ENCODE assay signal across 12 cellular contexts in genomic region chr13:66138172-66138811, GRCh38.
DNase-seq lines count a peak whose midpoint lies in the region; ATAC-seq, FAIRE-seq and TF ChIP-seq lines count a peak whose summit lies in the region.
"Had no signal": no experiment of that assay in that cellular context is flagged by ENCODE, and none has a peak within 500 bp of the region (broad histone marks: within the 10 kb centered on the region; RNA-seq: fewer than 3 reads in every experiment).

No MANE protein-coding gene starts in this region.

- no peaks in the 10 kb centered on the region for H3K79me2 ChIP-seq in mesendoderm (ENCODE audit: control insufficient read depth, insufficient read depth, low read length)

- no peak overlapping the region for H4K5ac ChIP-seq in mesendoderm (ENCODE audit: low read length)

- no peak overlapping the region for H2BK5ac ChIP-seq in mesendoderm (ENCODE audit: low read length)

- no peak for TF ChIP-seq POLR2A in heart left ventricle (IDR thresholded peaks at IDR 0.05)

- no peak overlapping the region for H3K4ac ChIP-seq in mesendoderm (ENCODE audit: low read depth, low read length)

- intact Hi-C loops in heart left ventricle (cut with DNase I) = no loop called here

- H3K18ac ChIP-seq in mesendoderm (ENCODE audit: low read length) = no peak overlapping the region

- peaks cover 0 to 6% (median 0%) of the 10 kb centered on the region in 12 donors for H3K9me3 ChIP-seq in heart left ventricle
- H3K9me3 ChIP-seq: gastrocnemius medialis had no signal

- ATAC-seq in GM18907 (IDR thresholded peaks at IDR 0.05; ENCODE audit: unreplicated experiment) = peak; percentile 96
- peak; percentile 92 for ATAC-seq in GM21619 (IDR thresholded peaks at IDR 0.05; ENCODE audit: unreplicated experiment)
- ATAC-seq in HG03280 (IDR thresholded peaks at IDR 0.05; ENCODE audit: unreplicated experiment) = peak; percentile 89
- ATAC-seq in central memory CD8-positive, alpha-beta T cell (replicated peaks; ENCODE audit: extremely low read depth, poor library complexity, severe bottlenecking) = peak; percentile 28
- no peak for ATAC-seq in heart left ventricle
- ATAC-seq: gastrocnemius medialis, Panc1 had no signal

- no peaks in the 10 kb centered on the region for H3K36me3 ChIP-seq in heart left ventricle
- H3K36me3 ChIP-seq in mesendoderm (ENCODE audit: control insufficient read depth, insufficient read depth, low read length) = no peaks in the 10 kb centered on the region
- H3K36me3 ChIP-seq: gastrocnemius medialis had no signal

- no peak overlapping the region for H3K23ac ChIP-seq in mesendoderm (ENCODE audit: low read length)

- no peak for TF ChIP-seq CTCF in chondrocyte (IDR thresholded peaks at IDR 0.05)
- TF ChIP-seq CTCF in heart left ventricle (IDR thresholded peaks at IDR 0.05) = no peak

- DNase-seq in central memory CD8-positive, alpha-beta T cell (ENCODE audit: low spot score in 2 of 2) = no peak
- DNase-seq in chondrocyte (ENCODE audit: low spot score) (no peak), urothelium cell line (ENCODE audit: low spot score) (no peak), heart left ventricle (no peak), mesendoderm (no peak)
- DNase-seq: gastrocnemius medialis had no signal

- no peak overlapping the region for H2AK5ac ChIP-seq in mesendoderm (ENCODE audit: low read length)

- no peaks in the 10 kb centered on the region for H3K27me3 ChIP-seq in heart left ventricle
- H3K27me3 ChIP-seq in mesendoderm (ENCODE audit: insufficient read depth, low read length, poor library complexity) = no peaks in the 10 kb centered on the region
- H3K27me3 ChIP-seq: gastrocnemius medialis had no signal

- H2BK120ac ChIP-seq in mesendoderm (ENCODE audit: low read depth, low read length) = no peak overlapping the region

- no peak overlapping the region for H3K4me2 ChIP-seq in mesendoderm (ENCODE audit: low read length)

- 73 to 81% (median 77%) methylated on average over 5 of the region's 5 CpGs for WGBS in heart left ventricle, 4 donors
- WGBS in mesendoderm (ENCODE audit: extremely low coverage, insufficient coverage, low lambda C conversion rate) = no CpG with 5 or more reads among the region's 5 CpGs

- no peaks in the 10 kb centered on the region for H3K27me3 Mint-ChIP-seq in central memory CD8-positive, alpha-beta T cell
- H3K27me3 Mint-ChIP-seq in chondrocyte (ENCODE audit: low read depth) = no peaks in the 10 kb centered on the region
- H3K27me3 Mint-ChIP-seq: stimulated activated naive CD8-positive, alpha-beta T cell treated with anti-CD3 and anti-CD28 coated beads, Interleukin-15, Interleukin-2, amounts not matched to agents 100 ng/mL and 50 ng/mL, for 24 hours had no signal

- no peak overlapping the region for H2BK15ac ChIP-seq in mesendoderm (replicated peaks; ENCODE audit: low read depth)

- no peak overlapping the region for H3K56ac ChIP-seq in mesendoderm (ENCODE audit: low read length)

- no peaks in the 10 kb centered on the region for H3K79me1 ChIP-seq in mesendoderm (ENCODE audit: low read length)

- no peak overlapping the region for H3K4me3 Mint-ChIP-seq in central memory CD8-positive, alpha-beta T cell
- no peak overlapping the region for H3K4me3 Mint-ChIP-seq in chondrocyte (ENCODE audit: unreplicated experiment)
- H3K4me3 Mint-ChIP-seq: mesothelial cell of epicardium; stimulated activated naive CD8-positive, alpha-beta T cell treated with anti-CD3 and anti-CD28 coated beads, Interleukin-15, Interleukin-2, amounts not matched to agents 100 ng/mL and 50 ng/mL, for 24 hours had no signal

- H3K27ac Mint-ChIP-seq in central memory CD8-positive, alpha-beta T cell (ENCODE audit: low read depth) = no peak overlapping the region
- no peak overlapping the region for H3K27ac Mint-ChIP-seq in chondrocyte (ENCODE audit: unreplicated experiment)
- H3K27ac Mint-ChIP-seq: mesothelial cell of epicardium; stimulated activated naive CD8-positive, alpha-beta T cell treated with anti-CD3 and anti-CD28 coated beads, Interleukin-15, Interleukin-2, amounts not matched to agents 100 ng/mL and 50 ng/mL, for 24 hours had no signal

- H3K27ac ChIP-seq in heart left ventricle (no peak overlapping the region), mesendoderm (ENCODE audit: low read depth, low read length) (no peak overlapping the region)
- H3K27ac ChIP-seq: gastrocnemius medialis had no signal

- H3K4me1 ChIP-seq in heart left ventricle (no peaks in the 10 kb centered on the region), mesendoderm (ENCODE audit: control insufficient read depth, low read depth, low read length) (no peaks in the 10 kb centered on the region)
- H3K4me1 ChIP-seq: gastrocnemius medialis had no signal

- no peak overlapping the region for H4K8ac ChIP-seq in mesendoderm (ENCODE audit: low read depth, low read length)

- H3K4me1 Mint-ChIP-seq in central memory CD8-positive, alpha-beta T cell = no peaks in the 10 kb centered on the region
- no peaks in the 10 kb centered on the region for H3K4me1 Mint-ChIP-seq in chondrocyte (ENCODE audit: low read depth)

- H3K9ac ChIP-seq in mesendoderm (ENCODE audit: low read length) = no peak overlapping the region

- H3K9me3 Mint-ChIP-seq in central memory CD8-positive, alpha-beta T cell = peaks cover 34% of the 10 kb centered on the region
- H3K9me3 Mint-ChIP-seq in chondrocyte (ENCODE audit: low read depth) = no peaks in the 10 kb centered on the region
- H3K9me3 Mint-ChIP-seq: stimulated activated naive CD8-positive, alpha-beta T cell treated with anti-CD3 and anti-CD28 coated beads, Interleukin-15, Interleukin-2, amounts not matched to agents 100 ng/mL and 50 ng/mL, for 24 hours had no signal

- FAIRE-seq in urothelium cell line (lab: Jason Lieb, UNC) = no peak

- no peaks in the 10 kb centered on the region for H3K36me3 Mint-ChIP-seq in central memory CD8-positive, alpha-beta T cell (ENCODE audit: insufficient read depth)
- no peaks in the 10 kb centered on the region for H3K36me3 Mint-ChIP-seq in chondrocyte (ENCODE audit: low read depth)
- H3K36me3 Mint-ChIP-seq: mesothelial cell of epicardium had no signal

- H3K4me3 ChIP-seq in heart left ventricle (no peak overlapping the region), mesendoderm (ENCODE audit: low read length) (no peak overlapping the region)
- H3K4me3 ChIP-seq: gastrocnemius medialis had no signal

Comparison
In these comparisons a context has a peak if more than half of its experiments do, and no peak if none do; other contexts are left out.
1. ATAC-seq: peak in GM18907 (single experiment), GM21619 (single experiment), HG03280 (single experiment) and central memory CD8-positive, alpha-beta T cell (single experiment); none in heart left ventricle (0 of 4).